ENCODE assay signal across 22 cellular contexts in the genomic region with DNA sequence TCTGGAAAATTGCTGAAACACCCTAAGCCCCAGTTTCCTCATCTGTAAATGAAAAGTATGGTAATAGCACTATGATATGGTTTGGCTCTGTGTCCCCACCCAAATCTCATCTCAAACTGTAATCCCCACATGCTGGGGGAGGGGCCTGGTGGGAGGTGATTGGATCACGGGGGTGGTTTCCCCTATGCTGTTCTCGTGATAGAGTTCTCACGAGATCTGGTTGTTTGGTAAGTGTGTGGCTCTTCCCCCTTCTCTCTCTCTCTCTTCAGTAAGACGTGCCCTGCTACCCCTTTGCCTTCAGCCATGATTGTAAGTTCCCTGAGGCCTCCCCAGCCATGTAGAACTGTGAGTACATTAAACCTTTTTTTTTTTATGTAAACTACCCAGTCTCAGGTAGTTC.
DNase-seq lines count a peak whose midpoint lies in the region; ATAC-seq and TF ChIP-seq lines count a peak whose summit lies in the region.
"Had no signal": no experiment of that assay in that cellular context is flagged by ENCODE, and none has a peak within 500 bp of the region (broad histone marks: within the 10 kb centered on the region; RNA-seq: fewer than 3 reads in every experiment).

No MANE protein-coding gene starts in this region.

- no peak for TF ChIP-seq CTCF in glutamatergic neuron (IDR thresholded peaks at IDR 0.05; ENCODE audit: partially characterized antibody, unreplicated experiment)

- no peaks in the 10 kb centered on the region for H3K27me3 ChIP-seq in BLaER1 treated with 17β-estradiol and CSF1 and Interleukin-3, amounts not matched to agents 10 nM and 100 nM
- H3K27me3 ChIP-seq: BE2C had no signal

- no peaks in the 10 kb centered on the region for H3K36me3 ChIP-seq in BLaER1 treated with 17β-estradiol and CSF1 and Interleukin-3, amounts not matched to agents 10 nM and 100 nM
- H3K36me3 ChIP-seq: BE2C had no signal

- no peaks in the 10 kb centered on the region for H4K20me1 ChIP-seq in BLaER1 treated with 17β-estradiol and CSF1 and Interleukin-3, amounts not matched to agents 10 nM and 100 nM

- peaks cover 22% of the 10 kb centered on the region for H3K4me1 Mint-ChIP-seq in glutamatergic neuron (ENCODE audit: low read depth, unreplicated experiment)
- H3K4me1 Mint-ChIP-seq: CD14-positive monocyte; CD4-positive, alpha-beta memory T cell; CD8-positive, alpha-beta memory T cell had no signal

- H3K9me3 ChIP-seq in BLaER1 treated with 17β-estradiol and CSF1 and Interleukin-3, amounts not matched to agents 10 nM and 100 nM (replicated peaks in 1 of 11): peaks cover 0 to 8% (median 0%) of the 10 kb centered on the region in 11 experiments; a peak in 2 of 22 replicates
- H3K9me3 ChIP-seq: BE2C had no signal

- H3K27me3 Mint-ChIP-seq in glutamatergic neuron (ENCODE audit: unreplicated experiment): peaks cover 13% of the 10 kb centered on the region
- H3K27me3 Mint-ChIP-seq: CD4-positive, alpha-beta memory T cell; CD8-positive, alpha-beta memory T cell had no signal

- H3K36me3 Mint-ChIP-seq in glutamatergic neuron (ENCODE audit: unreplicated experiment): no peaks in the 10 kb centered on the region
- H3K36me3 Mint-ChIP-seq: CD14-positive monocyte; CD4-positive, alpha-beta memory T cell; CD4-positive, CD25-positive, alpha-beta regulatory T cell; CD8-positive, alpha-beta memory T cell had no signal

- ATAC-seq in HG03135 (IDR thresholded peaks at IDR 0.05; ENCODE audit: unreplicated experiment) (no peak), GM18870 (IDR thresholded peaks at IDR 0.05; ENCODE audit: unreplicated experiment) (no peak)
- ATAC-seq: GM12878 had no signal

- no peak overlapping the region for H3K4me3 Mint-ChIP-seq in glutamatergic neuron (ENCODE audit: unreplicated experiment)
- H3K4me3 Mint-ChIP-seq: CD14-positive monocyte; CD4-positive, CD25-positive, alpha-beta regulatory T cell; CD8-positive, alpha-beta memory T cell had no signal

- peak overlapping the region in 8 of 11 experiments; percentile 7 to 66 (median 38); a peak in 12 of 22 replicates for H3K4me2 ChIP-seq in BLaER1 treated with 17β-estradiol and CSF1 and Interleukin-3, amounts not matched to agents 10 nM and 100 nM

- peak overlapping the region; percentile 35 for H3K27ac Mint-ChIP-seq in glutamatergic neuron (ENCODE audit: unreplicated experiment)
- H3K27ac Mint-ChIP-seq: CD14-positive monocyte; CD4-positive, alpha-beta memory T cell; CD4-positive, CD25-positive, alpha-beta regulatory T cell; CD8-positive, alpha-beta memory T cell had no signal

- H3K9ac ChIP-seq in BLaER1 treated with 17β-estradiol and CSF1 and Interleukin-3, amounts not matched to agents 10 nM and 100 nM: no peak overlapping the region; a peak in 2 of 22 replicates

- peak overlapping the region in 4 of 11 experiments; percentile 24 to 63 (median 46); a peak in 6 of 22 replicates for H3K27ac ChIP-seq in BLaER1 treated with 17β-estradiol and CSF1 and Interleukin-3, amounts not matched to agents 10 nM and 100 nM

- peaks cover 21% of the 10 kb centered on the region for H3K9me3 Mint-ChIP-seq in glutamatergic neuron (ENCODE audit: unreplicated experiment)

- H3K4me1 ChIP-seq in BLaER1 treated with 17β-estradiol and CSF1 and Interleukin-3, amounts not matched to agents 10 nM and 100 nM: peaks cover 11 to 27% (median 19%) of the 10 kb centered on the region in 10 experiments; a peak in 17 of 20 replicates
- H3K4me1 ChIP-seq: BE2C had no signal

- H3K4me3 ChIP-seq in BLaER1 treated with 17β-estradiol and CSF1 and Interleukin-3, amounts not matched to agents 10 nM and 100 nM: no peak overlapping the region
- H3K4me3 ChIP-seq: GM12878 had no signal

- DNase-seq in glutamatergic neuron: no peak
- DNase-seq in SW480 (ENCODE audit: low spot score): no peak
- DNase-seq: 8988T; ACHN; BE2C; C1 segment of cervical spinal cord; CD4-positive, alpha-beta memory T cell; CD4-positive, CD25-positive, alpha-beta regulatory T cell; CD8-positive, alpha-beta memory T cell; COR-L47; DMS 273 treated with DMSO at 0.1 percent for 48 hours; DMS153; DMS53; DMS79; DND-41; EL; GDM1 had no signal
